19 cellular contexts compared by ENCODE assay signal in genomic region chrX:86078650-86079049, GRCh38.
"Had no signal": no experiment of that assay in that cellular context is flagged by ENCODE, and none has a peak within 500 bp of the region (broad histone marks: within the 10 kb centered on the region; RNA-seq: fewer than 3 reads in every experiment).

No MANE protein-coding gene starts in this region.

- DNase-seq: effector CD4-positive, alpha-beta T cell; endodermal cell; erythroblast; gastrocnemius medialis; heart right ventricle; islet precursor cell; mammary epithelial cell; natural killer cell; posterior cingulate gyrus; sigmoid colon; stimulated activated CD4-positive, alpha-beta T cell treated with anti-CD3 and anti-CD28 coated beads, Interleukin-4, amount 100 ng/mL, for 1 hour; stimulated activated CD8-positive, alpha-beta memory T cell treated with anti-CD3 and anti-CD28 coated beads, Interleukin-4, amount 100 ng/mL, for 48 hours; stimulated activated naive CD8-positive, alpha-beta T cell treated with anti-CD3 and anti-CD28 coated beads, Interleukin-15, Interleukin-2, amounts not matched to agents 100 U/mL and 50 U/mL, for 24 hours; thyroid gland had no signal

- H3K4me3 ChIP-seq: coronary artery, gastrocnemius medialis, heart right ventricle, sigmoid colon, skin epidermis, suprapubic skin, thyroid gland had no signal

- H3K36me3 ChIP-seq: gastrocnemius medialis, heart right ventricle, sigmoid colon, suprapubic skin, thyroid gland had no signal

- ATAC-seq: gastrocnemius medialis; heart right ventricle; left lobe of liver; natural killer cell; stimulated activated effector memory CD8-positive, alpha-beta T cell treated with anti-CD3 and anti-CD28 coated beads, Interleukin-12 subunit alpha, Interleukin-12 subunit beta, amount 100 ng/mL, for 72 hours; stimulated activated naive CD8-positive, alpha-beta T cell treated with anti-CD3 and anti-CD28 coated beads, Interleukin-15, Interleukin-2, amounts not matched to agents 100 U/mL and 50 U/mL, for 24 hours had no signal

- H3K27ac ChIP-seq: coronary artery, gastrocnemius medialis, heart right ventricle, sigmoid colon, skin epidermis, suprapubic skin, thyroid gland had no signal

- H3K4me1 ChIP-seq: gastrocnemius medialis, heart right ventricle, sigmoid colon, suprapubic skin, thyroid gland had no signal

- H3K27me3 ChIP-seq: gastrocnemius medialis, sigmoid colon, suprapubic skin, thyroid gland had no signal
